8 cellular contexts compared by ENCODE assay signal in genomic region chr20:37527638-37528441, GRCh38. TPM values are rescaled to one million over a fixed set of nuclear protein-coding genes. Genes with fewer than 3 reads are reported as not detected.
DNase-seq lines count a peak whose midpoint lies in the region; ATAC-seq and TF ChIP-seq lines count a peak whose summit lies in the region.

TSS of gene BLCAP (minus strand) at chr20:37527876. CDS start at chr20:37519174, 8,702 bp downstream.

- H3K27ac Mint-ChIP-seq in activated CD4-positive, alpha-beta memory T cell treated with anti-CD3 and anti-CD28 coated beads for 36 hours: peak within 1 kb of the TSS; percentile 99

- H3K36me3 ChIP-seq in BLaER1: no peaks in the 10 kb centered on the region
- H3K36me3 ChIP-seq in right lobe of liver: no peaks in the 10 kb centered on the region

- peaks cover 1% of the 10 kb centered on the region for H3K27me3 Mint-ChIP-seq in activated CD4-positive, alpha-beta memory T cell treated with anti-CD3 and anti-CD28 coated beads for 36 hours

- peak; percentile 66 for ATAC-seq in GM19372 (IDR thresholded peaks at IDR 0.05; ENCODE audit: low read depth, unreplicated experiment)
- peak; percentile 89 to 95 (median 92) for ATAC-seq in right lobe of liver

- peaks cover 30% of the 10 kb centered on the region; the same call in 1 of the 2 replicates for H3K27me3 ChIP-seq in BLaER1
- H3K27me3 ChIP-seq in right lobe of liver: no peaks in the 10 kb centered on the region

- intact Hi-C loops in activated CD4-positive, alpha-beta memory T cell treated with anti-CD3 and anti-CD28 coated beads for 36 hours (cut with micrococcal nuclease): loop anchor here (2.0 to 5.0 kb wide), 3 partner anchors 121 to 241 kb away; partner anchors contain the start of gene MANBAL
- intact Hi-C loops in right lobe of liver (cut with DNase I): loop anchor here (5.0 to 10.0 kb wide), 2 partner anchors 133 to 136 kb away; no protein-coding TSS in a partner anchor

- H3K4me1 Mint-ChIP-seq in activated CD4-positive, alpha-beta memory T cell treated with anti-CD3 and anti-CD28 coated beads for 36 hours (ENCODE audit: low read depth): peaks cover 42% of the 10 kb centered on the region

- H3K9ac ChIP-seq in BLaER1: peak within 1 kb of the TSS; percentile 96

- peak; percentile 92 for TF ChIP-seq POLR2A in right lobe of liver (IDR thresholded peaks at IDR 0.05)

- H4K20me1 ChIP-seq in BLaER1: peaks cover 43% of the 10 kb centered on the region

- WGBS in right lobe of liver (ENCODE audit: insufficient coverage, low coverage, low lambda C conversion rate, missing lambda C conversion rate): 0% methylated on average over 17 of the region's 62 CpGs

- CTCF ChIA-PET in activated CD4-positive, alpha-beta memory T cell treated with anti-CD3 and anti-CD28 coated beads for 36 hours (lab: Charles Lee): interaction anchor here (0.6 to 1.5 kb wide), 3 partner anchors 251 to 332 kb away, joined by 3 to 4 read pairs (median 4); no protein-coding TSS in a partner anchor

- POLR2A ChIA-PET in activated CD4-positive, alpha-beta memory T cell treated with anti-CD3 and anti-CD28 coated beads for 36 hours (lab: Charles Lee): interaction anchor here (1.3 to 1.6 kb wide), 2 partner anchors 10 to 349 kb away, joined by 3 to 4 read pairs; partner anchors contain the start of genes MROH8 and RPN2

- no peak for TF ChIP-seq CTCF in right lobe of liver (IDR thresholded peaks at IDR 0.05)

- no peaks in the 10 kb centered on the region for H3K9me3 ChIP-seq in BLaER1
- H3K9me3 ChIP-seq in right lobe of liver: no peaks in the 10 kb centered on the region

- DNase-seq in HK-2 (ENCODE audit: unreplicated experiment) (peak; percentile 92), NCI-H82 (lab: John Stamatoyannopoulos, UW) (peak; percentile 95), dermis microvascular lymphatic vessel endothelial cell (ENCODE audit: low read depth in 2 of 2) (peak; percentile 63 to 88), right lobe of liver (peak; percentile 93 to 97 (median 96))
- DNase-seq in activated CD4-positive, alpha-beta memory T cell treated with anti-CD3 and anti-CD28 coated beads for 36 hours: peak; percentile 93
- peak; percentile 93 for DNase-seq in stimulated activated CD4-positive, alpha-beta T cell treated with anti-CD3 and anti-CD28 coated beads, Interleukin-4, amount 100 ng/mL, for 24 hours

- peak within 1 kb of the TSS; percentile 94 for H3K4me3 ChIP-seq in BLaER1
- peak within 1 kb of the TSS; percentile 100 for H3K4me3 ChIP-seq in right lobe of liver

- peaks cover 34% of the 10 kb centered on the region for H3K4me1 ChIP-seq in BLaER1
- peaks cover 0 to 22% (median 10%) of the 10 kb centered on the region in 4 donors for H3K4me1 ChIP-seq in right lobe of liver

- peak within 1 kb of the TSS; percentile 99 for H3K27ac ChIP-seq in BLaER1
- H3K27ac ChIP-seq in right lobe of liver: peak within 1 kb of the TSS; percentile 99 to 100 (median 100)

- H3K4me3 Mint-ChIP-seq in activated CD4-positive, alpha-beta memory T cell treated with anti-CD3 and anti-CD28 coated beads for 36 hours: peak within 1 kb of the TSS; percentile 86

- H3K9me3 Mint-ChIP-seq in activated CD4-positive, alpha-beta memory T cell treated with anti-CD3 and anti-CD28 coated beads for 36 hours: no peaks in the 10 kb centered on the region

- peak within 1 kb of the TSS; percentile 99 for H3K4me2 ChIP-seq in BLaER1

- no peaks in the 10 kb centered on the region for H3K36me3 Mint-ChIP-seq in activated CD4-positive, alpha-beta memory T cell treated with anti-CD3 and anti-CD28 coated beads for 36 hours

RNA-seq across cellular contexts. Expression of gene BLCAP, which starts in this region (rescaled TPM):
- 10 to 100 TPM; 16.0 to 16.4 TPM for total RNA-seq in activated CD4-positive, alpha-beta memory T cell treated with anti-CD3 and anti-CD28 coated beads for 36 hours
- total RNA-seq in dermis microvascular lymphatic vessel endothelial cell: 33.5 and 65.0 TPM in 2 replicates
- total RNA-seq in right lobe of liver: 10 to 100 TPM; 32.7 to 75.5 (median 47.8) TPM

Comparison
In these comparisons a context has a peak if more than half of its experiments do, and no peak if none do; other contexts are left out.
1. Peak in every context shown above with its lines: DNase-seq, ATAC-seq, H3K4me3 ChIP-seq and H3K27ac ChIP-seq.